Comparison of ENCODE assay signal across 26 cellular contexts in genomic region chr18:12052866-12053265, GRCh38. TPM values are rescaled to one million over a fixed set of nuclear protein-coding genes. Genes with fewer than 3 reads are reported as not detected.
"Had no signal": no experiment of that assay in that cellular context is flagged by ENCODE, and none has a peak within 500 bp of the region (broad histone marks: within the 10 kb centered on the region; RNA-seq: fewer than 3 reads in every experiment).

No MANE protein-coding gene starts in this region.

- H3K9me3 ChIP-seq: gastrocnemius medialis, heart left ventricle, left lung, transverse colon, uterus had no signal

- H3K4me1 Mint-ChIP-seq: central memory CD8-positive, alpha-beta T cell had no signal

- H3K27me3 ChIP-seq: brain microvascular endothelial cell, gastrocnemius medialis, heart left ventricle, left lung, neural progenitor cell, transverse colon, uterus had no signal

- H3K4me2 ChIP-seq: neural progenitor cell had no signal

- H3K27ac ChIP-seq: brain microvascular endothelial cell, coronary artery, gastrocnemius medialis, left lung, neural progenitor cell, transverse colon, uterus had no signal

- ATAC-seq: activated CD8-positive, alpha-beta T cell treated with anti-CD3 and anti-CD28 coated beads for 36 hours; activated T-helper 17 cell treated with anti-CD3 and anti-CD28 coated beads, Interleukin-2, amount 50 U/mL, for 72 hours; esophagus mucosa; gastrocnemius medialis; naive thymus-derived CD4-positive, alpha-beta T cell; stimulated activated naive CD8-positive, alpha-beta T cell treated with anti-CD3 and anti-CD28 coated beads, Interleukin-15, Interleukin-2, amounts not matched to agents 100 U/mL and 50 U/mL, for 24 hours had no signal

- H3K4me3 ChIP-seq: coronary artery, gastrocnemius medialis, heart left ventricle, left lung, neural progenitor cell, transverse colon, uterus had no signal

- DNase-seq: activated CD4-positive, alpha-beta T cell treated with anti-CD3 and anti-CD28 coated beads, Interleukin-2, amount 10 ng/mL, durations not matched to agents 24 days and 14 days; activated CD8-positive, alpha-beta T cell treated with anti-CD3 and anti-CD28 coated beads for 36 hours; activated naive CD4-positive, alpha-beta T cell treated with Interleukin-2 at 50 U/mL for 16 hours; activated T-cell treated with anti-CD3 and anti-CD28 coated beads, Interleukin-2, amount 50 U/mL, for 1 hour; brain microvascular endothelial cell; gastrocnemius medialis; heart left ventricle; left lung; naive thymus-derived CD4-positive, alpha-beta T cell; stimulated activated CD4-positive, alpha-beta T cell treated with anti-CD3 and anti-CD28 coated beads, Interleukin-12 subunit alpha, Interleukin-12 subunit beta, amount 100 ng/mL, for 4 hours; stimulated activated CD4-positive, alpha-beta T cell treated with anti-CD3 and anti-CD28 coated beads, Interleukin-1b, Interleukin-23, amount 100 ng/mL, for 48 hours; stimulated activated CD8-positive, alpha-beta memory T cell treated with anti-CD3 and anti-CD28 coated beads, Interleukin-4, amount 100 ng/mL, for 48 hours; stimulated activated naive CD8-positive, alpha-beta T cell treated with anti-CD3 and anti-CD28 coated beads, Interleukin-15, Interleukin-2, amounts not matched to agents 100 U/mL and 50 U/mL, for 24 hours; T-helper 9 cell; transverse colon; uterus had no signal

- H3K36me3 ChIP-seq: brain microvascular endothelial cell, gastrocnemius medialis, heart left ventricle, left lung, neural progenitor cell, transverse colon, uterus had no signal

- H3K36me3 Mint-ChIP-seq: naive thymus-derived CD4-positive, alpha-beta T cell; neural progenitor cell had no signal

- H2AFZ ChIP-seq: neural progenitor cell had no signal

- H3K9ac ChIP-seq: neural progenitor cell had no signal

- H3K4me1 ChIP-seq: gastrocnemius medialis, neural progenitor cell, transverse colon, uterus had no signal

- H3K4me3 Mint-ChIP-seq: activated CD4-positive, alpha-beta T cell treated with anti-CD3 and anti-CD28 coated beads, Interleukin-2, amount 10 ng/mL, durations not matched to agents 24 days and 14 days; activated CD8-positive, alpha-beta T cell treated with anti-CD3 and anti-CD28 coated beads for 36 hours; activated T-helper 17 cell treated with anti-CD3 and anti-CD28 coated beads, Interleukin-2, amount 50 U/mL, for 72 hours; central memory CD8-positive, alpha-beta T cell; naive thymus-derived CD4-positive, alpha-beta T cell; neural progenitor cell had no signal

- H3K9me3 Mint-ChIP-seq: activated CD4-positive, alpha-beta T cell treated with anti-CD3 and anti-CD28 coated beads, Interleukin-2, amount 10 ng/mL, durations not matched to agents 24 days and 14 days; activated CD8-positive, alpha-beta T cell treated with anti-CD3 and anti-CD28 coated beads for 36 hours; activated T-helper 17 cell treated with anti-CD3 and anti-CD28 coated beads, Interleukin-2, amount 50 U/mL, for 72 hours; central memory CD8-positive, alpha-beta T cell; naive thymus-derived CD4-positive, alpha-beta T cell; neural progenitor cell had no signal

- H3K27ac Mint-ChIP-seq: activated CD4-positive, alpha-beta T cell treated with anti-CD3 and anti-CD28 coated beads, Interleukin-2, amount 10 ng/mL, durations not matched to agents 24 days and 14 days; activated CD8-positive, alpha-beta T cell treated with anti-CD3 and anti-CD28 coated beads for 36 hours; activated T-helper 17 cell treated with anti-CD3 and anti-CD28 coated beads, Interleukin-2, amount 50 U/mL, for 72 hours; naive thymus-derived CD4-positive, alpha-beta T cell; neural progenitor cell; progenitor cell of endocrine pancreas had no signal

RNA-seq across cellular contexts. Expression of gene ANKRD62, which starts 40.8 kb away (rescaled TPM):
- total RNA-seq: activated CD4-positive, alpha-beta T cell treated with anti-CD3 and anti-CD28 coated beads, Interleukin-2, amount 10 ng/mL, durations not matched to agents 24 days and 14 days; activated CD8-positive, alpha-beta T cell treated with anti-CD3 and anti-CD28 coated beads for 36 hours; activated T-helper 17 cell treated with anti-CD3 and anti-CD28 coated beads, Interleukin-2, amount 50 U/mL, for 72 hours; gastrocnemius medialis; heart left ventricle; kidney epithelial cell; lung microvascular endothelial cell; mononuclear cell; naive thymus-derived CD4-positive, alpha-beta T cell; osteoblast; progenitor cell of endocrine pancreas had no signal
- polyA plus RNA-seq: heart left ventricle; naive thymus-derived CD4-positive, alpha-beta T cell had no signal
